ENCODE assay signal across 8 cellular contexts in the genomic region with DNA sequence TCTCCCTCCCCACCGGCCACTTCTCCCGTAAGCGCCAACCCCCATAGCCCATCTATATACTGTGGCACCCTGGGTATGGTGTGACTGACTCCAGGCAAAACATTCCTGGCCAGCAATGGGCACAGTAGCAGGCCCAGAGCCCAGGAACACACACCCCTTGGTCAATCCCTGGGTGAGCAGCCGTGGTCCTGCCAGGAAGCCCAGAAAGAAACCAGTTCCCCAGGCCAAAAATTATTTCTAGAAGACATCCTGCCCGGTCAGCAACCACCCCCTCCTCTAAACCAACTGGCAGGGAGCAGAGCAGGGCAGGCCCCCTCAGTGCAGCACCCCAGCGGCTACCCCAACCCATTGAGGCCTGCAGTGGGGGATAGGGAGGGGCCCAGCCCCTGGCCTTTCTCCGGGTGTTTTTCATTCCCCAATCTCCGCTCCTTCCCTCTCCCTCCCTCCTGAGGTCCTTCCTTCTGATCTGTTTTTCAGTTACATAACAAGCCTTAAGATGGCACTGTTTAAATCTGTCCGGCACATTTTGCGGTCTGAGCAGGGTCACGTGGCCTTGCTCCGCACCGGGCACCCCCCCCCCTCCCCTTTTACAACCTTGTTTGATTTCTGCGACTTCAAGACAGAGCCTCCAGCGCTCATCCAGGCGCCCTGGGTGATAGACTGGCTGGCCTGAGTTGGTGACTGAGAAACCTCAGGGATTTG. TPM values are rescaled to one million over a fixed set of nuclear protein-coding genes. Genes with fewer than 3 reads are reported as not detected.
DNase-seq lines count a peak whose midpoint lies in the region; ATAC-seq and TF ChIP-seq lines count a peak whose summit lies in the region.

No MANE protein-coding gene starts in this region.

- H3K4me3 ChIP-seq in CD4-positive, CD25-positive, alpha-beta regulatory T cell (ENCODE audit: low read depth, low read length) = no peak overlapping the region
- H3K4me3 ChIP-seq in HCT116 (replicated peaks in 1 of 2; ENCODE audit: low read depth in 1 of 2, low read length in 2 of 2) (no peak overlapping the region), rectal smooth muscle tissue (ENCODE audit: low read length) (peak overlapping the region; percentile 70)

- no peaks in the 10 kb centered on the region for H3K36me3 ChIP-seq in CD4-positive, CD25-positive, alpha-beta regulatory T cell (ENCODE audit: control insufficient read depth, insufficient read depth, low read length)
- H3K36me3 ChIP-seq in HCT116 (ENCODE audit: control insufficient read depth in 1 of 2, insufficient read depth in 2 of 2, low read length in 2 of 2) (no peaks in the 10 kb centered on the region), rectal smooth muscle tissue (ENCODE audit: control insufficient read depth, insufficient read depth, low read length) (no peaks in the 10 kb centered on the region)

- H3K27ac Mint-ChIP-seq in CD4-positive, CD25-positive, alpha-beta regulatory T cell = no peak overlapping the region
- no peak overlapping the region for H3K27ac Mint-ChIP-seq in effector memory CD8-positive, alpha-beta T cell

- no peaks in the 10 kb centered on the region for H4K20me1 ChIP-seq in HCT116 (ENCODE audit: insufficient read depth)

- DNase-seq in CD4-positive, CD25-positive, alpha-beta regulatory T cell = peak in 1 of 3 donors; percentile 77
- DNase-seq in HCT116 (ENCODE audit: low read depth, low spot score) (peak; percentile 58), SK-MEL-5 (ENCODE audit: low read depth, low spot score) (peak; percentile 81), kidney glomerular epithelial cell (lab: John Stamatoyannopoulos, UW) (no peak)
- no peak for DNase-seq in effector memory CD8-positive, alpha-beta T cell

- H3K4me1 ChIP-seq in CD4-positive, CD25-positive, alpha-beta regulatory T cell (ENCODE audit: control insufficient read depth, insufficient read depth, low read length, poor library complexity, severe bottlenecking) = peaks cover 44% of the 10 kb centered on the region
- H3K4me1 ChIP-seq in HCT116 (ENCODE audit: control insufficient read depth in 1 of 2, insufficient read depth in 2 of 2, low read length in 2 of 2) (peaks cover 12 to 19% of the 10 kb centered on the region in 2 experiments), rectal smooth muscle tissue (ENCODE audit: control insufficient read depth, insufficient read depth, low read length) (peaks cover 6% of the 10 kb centered on the region)

- POLR2A ChIA-PET in HCT116 (lab: Charles Lee) = no interaction called here

- peak overlapping the region; percentile 56 for H2AFZ ChIP-seq in HCT116 (ENCODE audit: low read depth, low read length, poor library complexity, severe bottlenecking)

- TF ChIP-seq RAD21 in HCT116 (IDR thresholded peaks at IDR 0.05; ENCODE audit: low read depth) = no peak; the same call in none of the 2 replicates

- CTCF ChIA-PET in HCT116 (lab: Charles Lee) = interaction anchor here (0.7 to 1.1 kb wide), 3 partner anchors 96 to 138 kb away, joined by 3 to 5 read pairs (median 3); no protein-coding TSS in a partner anchor

- H3K9ac ChIP-seq in HCT116 (ENCODE audit: low read length) (no peak overlapping the region), rectal smooth muscle tissue (ENCODE audit: low read length) (no peak overlapping the region)

- peaks cover 0 to 30% (median 14%) of the 10 kb centered on the region in 4 donors for H3K4me1 Mint-ChIP-seq in CD4-positive, CD25-positive, alpha-beta regulatory T cell
- H3K4me1 Mint-ChIP-seq in effector memory CD8-positive, alpha-beta T cell (ENCODE audit: low read depth in 2 of 2) = peaks cover 21 to 26% of the 10 kb centered on the region in 2 donors

- H3K36me3 Mint-ChIP-seq in CD4-positive, CD25-positive, alpha-beta regulatory T cell = no peaks in the 10 kb centered on the region
- H3K36me3 Mint-ChIP-seq in effector memory CD8-positive, alpha-beta T cell (ENCODE audit: insufficient read depth) = peaks cover 3% of the 10 kb centered on the region

- RAD21 ChIA-PET in HCT116 (lab: Charles Lee; ENCODE audit: low non-redundant PET in 1 of 2, low total read pairs in 2 of 2, uncharacterized antibody in 2 of 2, unreplicated experiment in 2 of 2) = no interaction called here

- H3K4me2 ChIP-seq in HCT116 (ENCODE audit: low read length) = peak overlapping the region; percentile 55

- H3K9me3 Mint-ChIP-seq in CD4-positive, CD25-positive, alpha-beta regulatory T cell = peaks cover 0 to 2% (median 0%) of the 10 kb centered on the region in 7 donors
- H3K9me3 Mint-ChIP-seq in effector memory CD8-positive, alpha-beta T cell = no peaks in the 10 kb centered on the region

- in situ Hi-C loops in SK-MEL-5 (cut with HindIII; ENCODE audit: low pct_unique_long_range_greater_than_20kb, low sequenced_read_pairs) = no loop called here

- TF ChIP-seq POLR2A in HCT116 (IDR thresholded peaks at IDR 0.05; ENCODE audit: borderline replicate concordance, extremely low read depth, insufficient read depth, insufficient read length) = no peak

- no peaks in the 10 kb centered on the region for H3K9me3 ChIP-seq in CD4-positive, CD25-positive, alpha-beta regulatory T cell (ENCODE audit: control insufficient read depth in 2 of 2, low read length in 2 of 2)
- no peaks in the 10 kb centered on the region for H3K9me3 ChIP-seq in HCT116 (ENCODE audit: control insufficient read depth in 1 of 2, insufficient read depth in 1 of 2, low read depth in 1 of 2, low read length in 2 of 2)

- H3K27me3 ChIP-seq in CD4-positive, CD25-positive, alpha-beta regulatory T cell (ENCODE audit: control insufficient read depth, insufficient read depth, low read length) = peaks cover 3% of the 10 kb centered on the region
- H3K27me3 ChIP-seq in HCT116 (ENCODE audit: insufficient read depth, low read length) (no peaks in the 10 kb centered on the region), rectal smooth muscle tissue (ENCODE audit: control insufficient read depth, insufficient read depth, low read length) (peaks cover 29% of the 10 kb centered on the region)

- H3K4me3 Mint-ChIP-seq in CD4-positive, CD25-positive, alpha-beta regulatory T cell = peak overlapping the region; percentile 70 to 83 (median 78)
- H3K4me3 Mint-ChIP-seq in effector memory CD8-positive, alpha-beta T cell = peak overlapping the region; percentile 73 to 75

- intact Hi-C loops in HCT116 (cut with micrococcal nuclease) = loop anchor here (1.0 kb wide), 1 partner anchor 101 kb away; no protein-coding TSS in a partner anchor

- no TSS peak for BruUV-seq in HCT116 (replicated peaks; lab: Mats Ljungman, UMichigan)

- H3K27me3 Mint-ChIP-seq in CD4-positive, CD25-positive, alpha-beta regulatory T cell = peaks cover 53% of the 10 kb centered on the region
- H3K27me3 Mint-ChIP-seq in effector memory CD8-positive, alpha-beta T cell = peaks cover 45 to 72% of the 10 kb centered on the region in 2 donors

- H3K79me2 ChIP-seq in HCT116 (ENCODE audit: insufficient read depth, low read length) = no peaks in the 10 kb centered on the region

- H3K9me2 ChIP-seq in HCT116 (ENCODE audit: insufficient read depth) = no peaks in the 10 kb centered on the region

- peak; percentile 21 to 66 (median 43); a peak in 4 of 6 replicates for TF ChIP-seq CTCF in HCT116 (IDR thresholded peaks at IDR 0.05 in 2 of 3, conservative IDR thresholded peaks at IDR 0.05 in 1 of 3; ENCODE audit: borderline replicate concordance in 1 of 3, insufficient read depth in 1 of 3, low read depth in 2 of 3, low read length in 2 of 3)

- no peak overlapping the region for H3K27ac ChIP-seq in CD4-positive, CD25-positive, alpha-beta regulatory T cell (ENCODE audit: insufficient read depth, low read length, poor library complexity, severe bottlenecking)
- H3K27ac ChIP-seq in HCT116 (ENCODE audit: low read depth, low read length) = peak overlapping the region; percentile 2; the same call in 1 of the 2 replicates
- H3K27ac ChIP-seq in rectal smooth muscle tissue (ENCODE audit: low read depth, low read length) = peak overlapping the region; percentile 85

- ATAC-seq in CD4-positive, CD25-positive, alpha-beta regulatory T cell (ENCODE audit: low read depth in 2 of 2) = no peak
- ATAC-seq in HCT116 (peak; percentile 86), GM21528 (IDR thresholded peaks at IDR 0.05; ENCODE audit: low FRiP score, unreplicated experiment) (no peak), GM18867 (IDR thresholded peaks at IDR 0.05; ENCODE audit: unreplicated experiment) (no peak)
- no peak for ATAC-seq in effector memory CD8-positive, alpha-beta T cell (replicated peaks)

TF ChIP-seq in HCT116, 20 proteins besides CTCF, POLR2A, EP300 and RAD21 (continues in another document):
- TF ChIP-seq CBX3 (IDR thresholded peaks at IDR 0.05; ENCODE audit: low read depth) (no peak), EZH2 (IDR thresholded peaks at IDR 0.05) (no peak), SRF (IDR thresholded peaks at IDR 0.05; ENCODE audit: low read depth) (no peak), YY1 (IDR thresholded peaks at IDR 0.05; ENCODE audit: extremely low read depth, insufficient replicate concordance, low read depth, low read length) (peak; percentile 42), SP1 (IDR thresholded peaks at IDR 0.05; ENCODE audit: low read depth) (no peak)
- TF ChIP-seq, protein P1, sequence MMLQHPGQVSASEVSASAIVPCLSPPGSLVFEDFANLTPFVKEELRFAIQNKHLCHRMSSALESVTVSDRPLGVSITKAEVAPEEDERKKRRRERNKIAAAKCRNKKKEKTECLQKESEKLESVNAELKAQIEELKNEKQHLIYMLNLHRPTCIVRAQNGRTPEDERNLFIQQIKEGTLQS (IDR thresholded peaks at IDR 0.05) = no peak

RNA-seq across cellular contexts. Expression of a gene that starts 2.0 kb away (rescaled TPM):
- total RNA-seq in CD4-positive, CD25-positive, alpha-beta regulatory T cell = 0.07 TPM
- polyA plus RNA-seq in CD4-positive, CD25-positive, alpha-beta regulatory T cell = under 1 TPM in 1 of 4 donors, not detected in 3; 0.22 TPM
- total RNA-seq in HCT116 (2021; ENCODE audit: unreplicated experiment) = 0.15 TPM
- polyA plus RNA-seq in HCT116 (2012) = not detected in 2 replicates
- 0.18 and 0.29 TPM in 2 replicates for total RNA-seq in SK-MEL-5 (2014; rRNA removed; shearing (Covaris generic))
- polyA plus RNA-seq in SK-MEL-5 (2015; cell fraction: cytosol; rRNA removed) = 2.2 and 2.7 TPM in 2 replicates
- 0.58 and 2.0 TPM in 2 replicates for polyA plus RNA-seq in SK-MEL-5 (2015; cell fraction: nucleus; rRNA removed)

RNA-seq across cellular contexts. Expression of a gene that starts 59.4 kb away (rescaled TPM):
- total RNA-seq in CD4-positive, CD25-positive, alpha-beta regulatory T cell = 13.1 TPM
- 1 to 10 TPM; 6.7 to 8.3 (median 7.5) TPM for polyA plus RNA-seq in CD4-positive, CD25-positive, alpha-beta regulatory T cell
- total RNA-seq in HCT116 (2021; ENCODE audit: unreplicated experiment) = 45.6 TPM
- 38.0 and 42.4 TPM in 2 replicates for polyA plus RNA-seq in HCT116 (2012)
- total RNA-seq in SK-MEL-5 (2014; rRNA removed; shearing (Covaris generic)) = 13.9 and 15.0 TPM in 2 replicates
- polyA plus RNA-seq in SK-MEL-5 (2015; cell fraction: cytosol; rRNA removed) = 20.7 and 25.8 TPM in 2 replicates
- polyA plus RNA-seq in SK-MEL-5 (2015; cell fraction: nucleus; rRNA removed) = 57.7 and 79.1 TPM in 2 replicates

Comparison
In these comparisons a context has a peak if more than half of its experiments do, and no peak if none do; other contexts are left out.
1. DNase-seq: peak in HCT116 (single experiment) and SK-MEL-5 (single experiment); none in effector memory CD8-positive, alpha-beta T cell (0 of 3) and kidney glomerular epithelial cell (single experiment).